ENCODE assay signal across 1 cellular context in genomic region chr10:84148006-84148597, GRCh38.
TF ChIP-seq lines count a peak whose summit lies in the region.

No MANE protein-coding gene starts in this region.

TF ChIP-seq in GM12878, 131 proteins besides CTCF, POLR2A, EP300 and RAD21:
- peak; percentile 65; the same call in 1 of the 2 replicates for TF ChIP-seq SMC3 (IDR thresholded peaks at IDR 0.05; ENCODE audit: borderline replicate concordance, low read length)
TF ChIP-seq in GM12878: peak in this region for 1; not testable (repeated sequence) for 130.
